In genomic region chr17:27535178-27535928, GRCh38 we compare ENCODE assay signal across 14 cellular contexts.
DNase-seq lines count a peak whose midpoint lies in the region; ATAC-seq and TF ChIP-seq lines count a peak whose summit lies in the region.
"Had no signal": no experiment of that assay in that cellular context is flagged by ENCODE, and none has a peak within 500 bp of the region (broad histone marks: within the 10 kb centered on the region; RNA-seq: fewer than 3 reads in every experiment).

No MANE protein-coding gene starts in this region.

- DNase-seq in M059J (ENCODE audit: low read depth), result peak; percentile 19
- DNase-seq in choroid plexus epithelial cell (ENCODE audit: low read depth), result peak; percentile 38
- peak in 1 of 3 donors; percentile 60 for DNase-seq in mucosa of descending colon
- no peak for DNase-seq in tibial nerve (ENCODE audit: low spot score in 2 of 2)
- no peak for DNase-seq in GM10248 (ENCODE audit: extremely low spot score)
- no peak for DNase-seq in dedifferentiated amniotic fluid mesenchymal stem cell (ENCODE audit: extremely low spot score)
- DNase-seq: activated B cell treated with CpG ODN at 0.5 μM for 24 hours; activated T-cell treated with anti-CD3 and anti-CD28 coated beads, Interleukin-2, amount 50 U/mL, for 24 hours; CD4-positive, alpha-beta memory T cell; left ventricle myocardium inferior; NCI-H1436; NCI-H748 treated with DMSO at 0.1 percent for 48 hours had no signal

- no peak for TF ChIP-seq POLR2A in tibial nerve (IDR thresholded peaks at IDR 0.05)

- no peak for TF ChIP-seq CTCF in choroid plexus epithelial cell (conservative IDR thresholded peaks at IDR 0.05; ENCODE audit: low read depth, low read length)
- TF ChIP-seq CTCF in mucosa of descending colon (IDR thresholded peaks at IDR 0.05), result no peak
- TF ChIP-seq CTCF in tibial nerve (IDR thresholded peaks at IDR 0.05), result no peak
- no peak for TF ChIP-seq CTCF in GM10248 (IDR thresholded peaks at IDR 0.05; ENCODE audit: control extremely low read depth, extremely low read depth, low read depth, missing control alignments)

- intact Hi-C loops in mucosa of descending colon (cut with DNase I, micrococcal nuclease), result no loop called here

- H3K4me3 ChIP-seq in choroid plexus epithelial cell (ENCODE audit: low read depth, low read length) (no peak overlapping the region), mucosa of descending colon (no peak overlapping the region), tibial nerve (no peak overlapping the region)
- H3K4me3 ChIP-seq: left ventricle myocardium inferior, SK-N-MC had no signal

- no peaks in the 10 kb centered on the region for H3K9me3 ChIP-seq in mucosa of descending colon
- H3K9me3 ChIP-seq in tibial nerve, result no peaks in the 10 kb centered on the region
- H3K9me3 ChIP-seq: left ventricle myocardium inferior had no signal

- H3K27me3 ChIP-seq in tibial nerve, result no peaks in the 10 kb centered on the region

- H3K36me3 ChIP-seq in mucosa of descending colon (ENCODE audit: low read depth) (no peaks in the 10 kb centered on the region), tibial nerve (no peaks in the 10 kb centered on the region)
- H3K36me3 ChIP-seq: left ventricle myocardium inferior had no signal

- ATAC-seq in mucosa of descending colon (peak; percentile 82), HG02678 (IDR thresholded peaks at IDR 0.05; ENCODE audit: unreplicated experiment) (no peak)

- CTCF ChIA-PET in GM10248 (lab: Yijun Ruan, JAX), result interaction anchor here (1.6 to 3.4 kb wide), 3 partner anchors 10 to 119 kb away, joined by 4 to 24 read pairs (median 5); no protein-coding TSS in a partner anchor

- 71 to 74% methylated on average over 11 to 12 of the region's 12 CpGs for WGBS in tibial nerve, 2 donors

- peaks cover 42% of the 10 kb centered on the region for H3K4me1 ChIP-seq in mucosa of descending colon (ENCODE audit: low read depth)
- H3K4me1 ChIP-seq in tibial nerve, result peaks cover 0 to 88% (median 63%) of the 10 kb centered on the region in 4 donors

- H3K27ac ChIP-seq in tibial nerve, result peak overlapping the region in 3 of 4 donors; percentile 5 to 69 (median 22)
- H3K27ac ChIP-seq: left ventricle myocardium inferior, SK-N-MC had no signal

- TF ChIP-seq EP300 in tibial nerve (IDR thresholded peaks at IDR 0.05), result no peak

- POLR2A ChIA-PET in GM10248 (lab: Yijun Ruan, JAX), result no interaction called here

Comparison
In these comparisons a context has a peak if more than half of its experiments do, and no peak if none do; other contexts are left out.
1. DNase-seq: peak in M059J (single experiment) and choroid plexus epithelial cell (single experiment); none in tibial nerve (0 of 2), GM10248 (single experiment) and dedifferentiated amniotic fluid mesenchymal stem cell (single experiment).